In genomic region chr1:27960762-27961645, GRCh38 we compare ENCODE assay signal across 8 cellular contexts. TPM values are rescaled to one million over a fixed set of nuclear protein-coding genes. Genes with fewer than 3 reads are reported as not detected.
DNase-seq lines count a peak whose midpoint lies in the region; ATAC-seq and TF ChIP-seq lines count a peak whose summit lies in the region.

No MANE protein-coding gene starts in this region.

- H3K4me3 ChIP-seq in fibroblast of pulmonary artery (replicated peaks; ENCODE audit: low read depth, low read length), result peak overlapping the region; percentile 64

- CTCF ChIA-PET in GM10248 (lab: Yijun Ruan, JAX), result interaction anchor here (1.4 to 1.5 kb wide), 3 partner anchors 20 to 292 kb away, joined by 3 to 5 read pairs (median 3); partner anchors contain the start of gene EYA3

- peak overlapping the region; percentile 71 for H3K27ac Mint-ChIP-seq in T-helper 17 cell

- no peak for ATAC-seq in T-helper 17 cell
- ATAC-seq in HG03469 (IDR thresholded peaks at IDR 0.05; ENCODE audit: unreplicated experiment), result no peak
- ATAC-seq in HG02973 (IDR thresholded peaks at IDR 0.05; ENCODE audit: unreplicated experiment), result no peak

- POLR2A ChIA-PET in GM10248 (lab: Yijun Ruan, JAX), result no interaction called here

- TF ChIP-seq CTCF in fibroblast of pulmonary artery (IDR thresholded peaks at IDR 0.05; ENCODE audit: low read length, missing control alignments), result no peak
- no peak for TF ChIP-seq CTCF in GM10248 (IDR thresholded peaks at IDR 0.05; ENCODE audit: control extremely low read depth, extremely low read depth, low read depth, missing control alignments)

- H3K9me3 ChIP-seq in T-helper 17 cell (ENCODE audit: control insufficient read depth, low read length, poor library complexity, severe bottlenecking), result no peaks in the 10 kb centered on the region

- H3K4me1 Mint-ChIP-seq in T-helper 17 cell, result peaks cover 24% of the 10 kb centered on the region

- peak overlapping the region; percentile 84 for H3K4me3 Mint-ChIP-seq in T-helper 17 cell

- DNase-seq in EL (peak; percentile 37), T-helper 17 cell (no peak), fibroblast of pulmonary artery (ENCODE audit: low read depth) (no peak), renal cortical epithelial cell (ENCODE audit: low read depth) (peak; percentile 21), kidney glomerular epithelial cell (lab: John Stamatoyannopoulos, UW) (no peak), GM10248 (ENCODE audit: extremely low spot score) (no peak)

- no peaks in the 10 kb centered on the region for H3K36me3 Mint-ChIP-seq in T-helper 17 cell (ENCODE audit: low read depth)

- peaks cover 5% of the 10 kb centered on the region for H3K27me3 Mint-ChIP-seq in T-helper 17 cell

RNA-seq across cellular contexts. Expression of gene XKR8, which starts 1.2 kb away (rescaled TPM):
- total RNA-seq in T-helper 17 cell, result 1 to 10 TPM; 4.6 to 7.3 TPM
- total RNA-seq in renal cortical epithelial cell, result 4.2 and 6.3 TPM in 2 replicates

RNA-seq across cellular contexts. Expression of gene SMPDL3B, which starts 26.2 kb away (rescaled TPM):
- total RNA-seq in T-helper 17 cell (not detected), renal cortical epithelial cell (9.5 and 17.9 TPM in 2 replicates)

RNA-seq across cellular contexts. Expression of gene RPA2, which starts 46.6 kb away (rescaled TPM):
- 10 to 100 TPM; 21.3 to 33.3 TPM for total RNA-seq in T-helper 17 cell
- total RNA-seq in renal cortical epithelial cell, result 24.8 and 30.0 TPM in 2 replicates

Comparison
In these comparisons a context has a peak if more than half of its experiments do, and no peak if none do; other contexts are left out.
1. DNase-seq: peak in EL (single experiment) and renal cortical epithelial cell (single experiment); none in T-helper 17 cell (0 of 3), fibroblast of pulmonary artery (single experiment), kidney glomerular epithelial cell (single experiment) and GM10248 (single experiment).
2. RNA of gene SMPDL3B, which starts 26.2 kb away (total RNA-seq): 9.5 to 17.9 TPM in renal cortical epithelial cell; not detected in T-helper 17 cell; every median in the first group is over 10 times any median in the second.